ENCODE assay signal across 13 cellular contexts in genomic region chr5:92944903-92945629, GRCh38.
A peak's percentile ranks its signal among the peaks of the same experiment; 100 is the strongest.
DNase-seq lines count a peak whose midpoint lies in the region; TF ChIP-seq lines count a peak whose summit lies in the region.
"Had no signal": no experiment of that assay in that cellular context is flagged by ENCODE, and none has a peak within 500 bp of the region (broad histone marks: within the 10 kb centered on the region; RNA-seq: fewer than 3 reads in every experiment).

No MANE protein-coding gene starts in this region.

- DNase-seq in EL (peak; percentile 43), RPMI7951 (ENCODE audit: low read depth) (peak; percentile 29), fibroblast of pulmonary artery (ENCODE audit: low read depth) (peak; percentile 89), putamen (ENCODE audit: low spot score) (peak; percentile 14), cerebellar cortex (ENCODE audit: low spot score) (no peak), NCI-H1436 (lab: John Stamatoyannopoulos, UW) (no peak), endothelial cell (ENCODE audit: low spot score) (no peak)
- DNase-seq in stimulated activated CD4-positive, alpha-beta T cell treated with anti-CD3 and anti-CD28 coated beads, Interleukin-4, amount 100 ng/mL, for 24 hours, result no peak
- DNase-seq: activated CD4-positive, alpha-beta T cell treated with anti-CD3 and anti-CD28 coated beads for 48 hours; left cardiac atrium; NCI-H2171 treated with DMSO at 0.1 percent for 48 hours; SHP77 treated with DMSO at 0.1 percent for 48 hours had no signal

- H3K4me1 Mint-ChIP-seq in endothelial cell (ENCODE audit: unreplicated experiment), result peaks cover 6% of the 10 kb centered on the region
- H3K4me1 Mint-ChIP-seq: stimulated activated effector memory CD8-positive, alpha-beta T cell treated with anti-CD3 and anti-CD28 coated beads, Interleukin-12 subunit alpha, Interleukin-12 subunit beta, amount 100 ng/mL, for 72 hours had no signal

- H3K27me3 Mint-ChIP-seq in endothelial cell (ENCODE audit: unreplicated experiment), result peaks cover 1% of the 10 kb centered on the region

- no peak overlapping the region for H3K27ac Mint-ChIP-seq in endothelial cell (ENCODE audit: unreplicated experiment)
- H3K27ac Mint-ChIP-seq: stimulated activated effector memory CD8-positive, alpha-beta T cell treated with anti-CD3 and anti-CD28 coated beads, Interleukin-12 subunit alpha, Interleukin-12 subunit beta, amount 100 ng/mL, for 72 hours had no signal

- no peaks in the 10 kb centered on the region for H3K36me3 Mint-ChIP-seq in endothelial cell (ENCODE audit: low read depth, unreplicated experiment)
- H3K36me3 Mint-ChIP-seq: stimulated activated effector memory CD8-positive, alpha-beta T cell treated with anti-CD3 and anti-CD28 coated beads, Interleukin-12 subunit alpha, Interleukin-12 subunit beta, amount 100 ng/mL, for 72 hours had no signal

- TF ChIP-seq CTCF in fibroblast of pulmonary artery (IDR thresholded peaks at IDR 0.05; ENCODE audit: low read length, missing control alignments) (no peak), endothelial cell (IDR thresholded peaks at IDR 0.05; ENCODE audit: unreplicated experiment) (no peak)

- no peak overlapping the region for H3K4me3 ChIP-seq in fibroblast of pulmonary artery (replicated peaks; ENCODE audit: low read depth, low read length)

- H3K4me3 Mint-ChIP-seq in endothelial cell (ENCODE audit: unreplicated experiment), result no peak overlapping the region
- H3K4me3 Mint-ChIP-seq: stimulated activated effector memory CD8-positive, alpha-beta T cell treated with anti-CD3 and anti-CD28 coated beads, Interleukin-12 subunit alpha, Interleukin-12 subunit beta, amount 100 ng/mL, for 72 hours had no signal

- no peaks in the 10 kb centered on the region for H3K9me3 Mint-ChIP-seq in endothelial cell (ENCODE audit: unreplicated experiment)

Comparison
In these comparisons a context has a peak if more than half of its experiments do, and no peak if none do; other contexts are left out.
1. DNase-seq: peak in EL (single experiment), RPMI7951 (single experiment), fibroblast of pulmonary artery (single experiment) and putamen (single experiment); none in cerebellar cortex (single experiment), NCI-H1436 (single experiment), endothelial cell (single experiment) and stimulated activated CD4-positive, alpha-beta T cell treated with anti-CD3 and anti-CD28 coated beads, Interleukin-4, amount 100 ng/mL, for 24 hours (single experiment).